Comparison of ENCODE assay signal across 9 cellular contexts in the genomic region with DNA sequence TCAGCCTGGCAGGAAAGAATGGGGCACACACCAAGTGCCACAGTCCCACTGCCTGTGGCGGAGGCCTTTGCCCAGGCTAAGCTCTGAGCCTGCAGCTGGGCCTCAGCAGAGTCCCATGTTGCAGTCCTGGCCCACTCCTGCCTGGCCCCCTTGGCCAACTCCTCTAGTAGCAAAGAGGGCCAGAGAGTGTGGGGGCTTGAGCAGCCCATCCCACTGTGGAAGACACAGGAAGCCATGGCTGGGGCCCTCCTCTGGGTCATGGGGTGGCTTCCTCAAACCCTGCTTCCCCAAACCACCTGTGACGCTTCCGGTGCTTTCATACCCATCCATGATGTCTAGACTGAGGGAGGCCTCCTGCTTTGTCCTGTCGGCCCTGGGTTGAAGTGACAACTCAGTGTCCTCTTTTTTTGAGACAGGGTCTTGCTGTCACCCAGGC. TPM values are rescaled to one million over a fixed set of nuclear protein-coding genes. Genes with fewer than 3 reads are reported as not detected.
DNase-seq lines count a peak whose midpoint lies in the region; ATAC-seq and TF ChIP-seq lines count a peak whose summit lies in the region.
"Had no signal": no experiment of that assay in that cellular context is flagged by ENCODE, and none has a peak within 500 bp of the region (broad histone marks: within the 10 kb centered on the region; RNA-seq: fewer than 3 reads in every experiment).

No MANE protein-coding gene starts in this region.

- ATAC-seq in GM21786 (IDR thresholded peaks at IDR 0.05; ENCODE audit: unreplicated experiment), result no peak

- no peaks in the 10 kb centered on the region for H3K27me3 ChIP-seq in endodermal cell (ENCODE audit: control insufficient read depth, insufficient read depth, low read length, poor library complexity, severe bottlenecking)

- H3K9me3 ChIP-seq in endodermal cell (ENCODE audit: control insufficient read depth, low read length), result no peaks in the 10 kb centered on the region

- no peak for TF ChIP-seq CTCF in endodermal cell (conservative IDR thresholded peaks at IDR 0.05)

- no peak overlapping the region for H3K4me3 ChIP-seq in endodermal cell (ENCODE audit: low read length)

- peaks cover 93% of the 10 kb centered on the region for H3K4me1 Mint-ChIP-seq in activated T-cell treated with anti-CD3 and anti-CD28 coated beads, Interleukin-2, amount 50 U/mL, for 24 hours (ENCODE audit: low read depth)
- H3K4me1 Mint-ChIP-seq in endodermal cell, result peaks cover 47% of the 10 kb centered on the region
- peaks cover 88% of the 10 kb centered on the region for H3K4me1 Mint-ChIP-seq in stimulated activated naive CD8-positive, alpha-beta T cell treated with anti-CD3 and anti-CD28 coated beads, Interleukin-15, Interleukin-2, amounts not matched to agents 100 ng/mL and 50 ng/mL, for 24 hours (ENCODE audit: low read depth)

- peak; percentile 47 for DNase-seq in activated T-cell treated with anti-CD3 and anti-CD28 coated beads, Interleukin-2, amount 50 U/mL, for 24 hours
- DNase-seq in activated T-cell treated with anti-CD3 and anti-CD28 coated beads, Interleukin-2, amount 50 U/mL, for 1 hour, result no peak
- DNase-seq in endodermal cell (no peak), substantia nigra (lab: John Stamatoyannopoulos, UW) (no peak), kidney tubule cell (ENCODE audit: low spot score) (no peak)
- DNase-seq: activated CD4-positive, alpha-beta T cell treated with anti-CD3 and anti-CD28 coated beads, Interleukin-2, amount 50 U/mL, for 1 hour had no signal

- no peak overlapping the region for H3K27ac ChIP-seq in endodermal cell (ENCODE audit: low read depth, low read length)
- no peak overlapping the region for H3K27ac ChIP-seq in substantia nigra (ENCODE audit: low read depth, low read length, poor library complexity, severe bottlenecking)

- H3K27me3 Mint-ChIP-seq in activated T-cell treated with anti-CD3 and anti-CD28 coated beads, Interleukin-2, amount 50 U/mL, for 24 hours, result no peaks in the 10 kb centered on the region
- H3K27me3 Mint-ChIP-seq in endodermal cell (ENCODE audit: insufficient read depth), result no peaks in the 10 kb centered on the region
- no peaks in the 10 kb centered on the region for H3K27me3 Mint-ChIP-seq in stimulated activated naive CD8-positive, alpha-beta T cell treated with anti-CD3 and anti-CD28 coated beads, Interleukin-15, Interleukin-2, amounts not matched to agents 100 ng/mL and 50 ng/mL, for 24 hours

- H3K4me3 Mint-ChIP-seq in activated T-cell treated with anti-CD3 and anti-CD28 coated beads, Interleukin-2, amount 50 U/mL, for 24 hours, result peak overlapping the region; percentile 30
- no peak overlapping the region for H3K4me3 Mint-ChIP-seq in endodermal cell
- no peak overlapping the region for H3K4me3 Mint-ChIP-seq in stimulated activated naive CD8-positive, alpha-beta T cell treated with anti-CD3 and anti-CD28 coated beads, Interleukin-15, Interleukin-2, amounts not matched to agents 100 ng/mL and 50 ng/mL, for 24 hours

- H3K27ac Mint-ChIP-seq in activated T-cell treated with anti-CD3 and anti-CD28 coated beads, Interleukin-2, amount 50 U/mL, for 24 hours, result peak overlapping the region; percentile 96
- H3K27ac Mint-ChIP-seq in endodermal cell, result peak overlapping the region; percentile 76
- H3K27ac Mint-ChIP-seq in stimulated activated naive CD8-positive, alpha-beta T cell treated with anti-CD3 and anti-CD28 coated beads, Interleukin-15, Interleukin-2, amounts not matched to agents 100 ng/mL and 50 ng/mL, for 24 hours, result peak overlapping the region; percentile 18

- peaks cover 12% of the 10 kb centered on the region for H3K4me1 ChIP-seq in endodermal cell (ENCODE audit: control insufficient read depth, insufficient read depth, low read length)

- H3K36me3 ChIP-seq in endodermal cell (ENCODE audit: control insufficient read depth, insufficient read depth, low read length), result peaks cover 65% of the 10 kb centered on the region

- H3K36me3 Mint-ChIP-seq in activated T-cell treated with anti-CD3 and anti-CD28 coated beads, Interleukin-2, amount 50 U/mL, for 24 hours (ENCODE audit: low read depth), result peaks cover 95% of the 10 kb centered on the region
- H3K36me3 Mint-ChIP-seq in endodermal cell (ENCODE audit: low read depth), result peaks cover 65% of the 10 kb centered on the region
- H3K36me3 Mint-ChIP-seq in stimulated activated naive CD8-positive, alpha-beta T cell treated with anti-CD3 and anti-CD28 coated beads, Interleukin-15, Interleukin-2, amounts not matched to agents 100 ng/mL and 50 ng/mL, for 24 hours (ENCODE audit: low read depth), result peaks cover 67% of the 10 kb centered on the region

- 92 to 94% methylated on average over 3 to 4 of the region's 4 CpGs for WGBS in endodermal cell (ENCODE audit: insufficient coverage in 1 of 2, insufficient read length in 1 of 2), 2 experiments

- no peak overlapping the region for H3K9ac ChIP-seq in endodermal cell (ENCODE audit: extremely low read depth, low read length, poor library complexity, severe bottlenecking)

- H3K9me3 Mint-ChIP-seq in activated T-cell treated with anti-CD3 and anti-CD28 coated beads, Interleukin-2, amount 50 U/mL, for 24 hours, result no peaks in the 10 kb centered on the region
- H3K9me3 Mint-ChIP-seq in endodermal cell, result no peaks in the 10 kb centered on the region
- H3K9me3 Mint-ChIP-seq in stimulated activated naive CD8-positive, alpha-beta T cell treated with anti-CD3 and anti-CD28 coated beads, Interleukin-15, Interleukin-2, amounts not matched to agents 100 ng/mL and 50 ng/mL, for 24 hours, result no peaks in the 10 kb centered on the region

TF ChIP-seq in PFSK-1, 5 proteins besides CTCF, POLR2A, EP300 and RAD21:
- TF ChIP-seq TAF1 (IDR thresholded peaks at IDR 0.05; ENCODE audit: borderline replicate concordance, insufficient read depth, low read length), result no peak
- TF ChIP-seq, protein P1, sequence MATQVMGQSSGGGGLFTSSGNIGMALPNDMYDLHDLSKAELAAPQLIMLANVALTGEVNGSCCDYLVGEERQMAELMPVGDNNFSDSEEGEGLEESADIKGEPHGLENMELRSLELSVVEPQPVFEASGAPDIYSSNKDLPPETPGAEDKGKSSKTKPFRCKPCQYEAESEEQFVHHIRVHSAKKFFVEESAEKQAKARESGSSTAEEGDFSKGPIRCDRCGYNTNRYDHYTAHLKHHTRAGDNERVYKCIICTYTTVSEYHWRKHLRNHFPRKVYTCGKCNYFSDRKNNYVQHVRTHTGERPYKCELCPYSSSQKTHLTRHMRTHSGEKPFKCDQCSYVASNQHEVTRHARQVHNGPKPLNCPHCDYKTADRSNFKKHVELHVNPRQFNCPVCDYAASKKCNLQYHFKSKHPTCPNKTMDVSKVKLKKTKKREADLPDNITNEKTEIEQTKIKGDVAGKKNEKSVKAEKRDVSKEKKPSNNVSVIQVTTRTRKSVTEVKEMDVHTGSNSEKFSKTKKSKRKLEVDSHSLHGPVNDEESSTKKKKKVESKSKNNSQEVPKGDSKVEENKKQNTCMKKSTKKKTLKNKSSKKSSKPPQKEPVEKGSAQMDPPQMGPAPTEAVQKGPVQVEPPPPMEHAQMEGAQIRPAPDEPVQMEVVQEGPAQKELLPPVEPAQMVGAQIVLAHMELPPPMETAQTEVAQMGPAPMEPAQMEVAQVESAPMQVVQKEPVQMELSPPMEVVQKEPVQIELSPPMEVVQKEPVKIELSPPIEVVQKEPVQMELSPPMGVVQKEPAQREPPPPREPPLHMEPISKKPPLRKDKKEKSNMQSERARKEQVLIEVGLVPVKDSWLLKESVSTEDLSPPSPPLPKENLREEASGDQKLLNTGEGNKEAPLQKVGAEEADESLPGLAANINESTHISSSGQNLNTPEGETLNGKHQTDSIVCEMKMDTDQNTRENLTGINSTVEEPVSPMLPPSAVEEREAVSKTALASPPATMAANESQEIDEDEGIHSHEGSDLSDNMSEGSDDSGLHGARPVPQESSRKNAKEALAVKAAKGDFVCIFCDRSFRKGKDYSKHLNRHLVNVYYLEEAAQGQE (IDR thresholded peaks at IDR 0.05; ENCODE audit: insufficient read depth in 1 of 2, low read depth in 2 of 2, low read length in 2 of 2), result no peak
- no peak for TF ChIP-seq SIN3A (IDR thresholded peaks at IDR 0.05; ENCODE audit: borderline replicate concordance, insufficient read depth, low read length)
- TF ChIP-seq POLR2AphosphoS5 (IDR thresholded peaks at IDR 0.05; ENCODE audit: low read depth, low read length), result peak; percentile 19; the same call in 1 of the 2 replicates
- TF ChIP-seq FOXP2 (optimal IDR thresholded peaks at IDR 0.05; ENCODE audit: borderline replicate concordance, extremely low read depth, extremely low read length, insufficient read depth), result no peak
TF ChIP-seq in PFSK-1: peak in this region for 1.

RNA-seq across cellular contexts. Expression of a gene that starts 5.8 kb away (rescaled TPM):
- 128 TPM for polyA plus RNA-seq in PFSK-1 (2012; ENCODE audit: insufficient read length, low read depth)
- 10 to 100 TPM; 65.5 to 70.3 TPM for total RNA-seq in endodermal cell
- polyA plus RNA-seq in endodermal cell (2013, experiment 1 of 2), result 66.1 TPM
- 59.9 TPM for polyA plus RNA-seq in endodermal cell (2013, experiment 2 of 2)

RNA-seq across cellular contexts. Expression of a gene that starts 6.4 kb away (rescaled TPM):
- polyA plus RNA-seq in PFSK-1 (2012; ENCODE audit: insufficient read length, low read depth), result 991 TPM
- 100 to 1,000 TPM; 335 to 341 TPM for total RNA-seq in endodermal cell
- 370 TPM for polyA plus RNA-seq in endodermal cell (2013, experiment 1 of 2)
- 330 TPM for polyA plus RNA-seq in endodermal cell (2013, experiment 2 of 2)

RNA-seq across cellular contexts. Expression of a gene that starts 24.7 kb away (rescaled TPM):
- 57.0 TPM for polyA plus RNA-seq in PFSK-1 (2012; ENCODE audit: insufficient read length, low read depth)
- total RNA-seq in endodermal cell, result 10 to 100 TPM; 36.0 to 43.3 TPM
- polyA plus RNA-seq in endodermal cell (2013, experiment 1 of 2), result 28.1 TPM
- 26.6 TPM for polyA plus RNA-seq in endodermal cell (2013, experiment 2 of 2)

RNA-seq across cellular contexts. Expression of a gene that starts 43.8 kb away (rescaled TPM):
- not detected for polyA plus RNA-seq in PFSK-1 (2012; ENCODE audit: insufficient read length, low read depth)
- total RNA-seq in endodermal cell, result 1 to 10 TPM; 1.2 to 2.2 TPM
- 0.32 TPM for polyA plus RNA-seq in endodermal cell (2013, experiment 1 of 2)
- polyA plus RNA-seq in endodermal cell (2013, experiment 2 of 2), result 0.29 TPM

Comparison
In these comparisons a context has a peak if more than half of its experiments do, and no peak if none do; other contexts are left out.
1. H3K27ac Mint-ChIP-seq: peak in every context shown above with its lines; median percentile 96 in activated T-cell treated with anti-CD3 and anti-CD28 coated beads, Interleukin-2, amount 50 U/mL, for 24 hours; 76 in endodermal cell; 18 in stimulated activated naive CD8-positive, alpha-beta T cell treated with anti-CD3 and anti-CD28 coated beads, Interleukin-15, Interleukin-2, amounts not matched to agents 100 ng/mL and 50 ng/mL, for 24 hours.